ENCODE assay signal across 1 cellular context in the genomic region with DNA sequence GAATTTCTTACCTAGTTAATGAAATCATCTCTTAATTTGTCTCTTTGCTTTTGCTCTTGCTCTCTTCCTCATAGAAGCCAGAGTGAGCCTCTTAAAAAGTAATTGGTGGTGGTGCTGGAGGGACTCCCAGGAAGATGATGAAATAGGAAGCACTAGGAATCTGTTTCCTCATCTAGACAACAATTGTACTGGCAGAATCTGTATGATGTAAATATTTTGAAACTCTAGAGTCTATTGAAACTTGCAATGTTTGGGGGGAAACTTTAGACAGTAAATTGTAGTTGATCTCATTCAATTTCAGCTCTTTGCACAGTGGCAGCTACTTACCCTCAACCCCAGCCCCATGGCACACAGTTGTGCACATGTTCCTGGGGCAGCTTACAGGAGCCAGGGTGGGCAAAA.
TF ChIP-seq lines count a peak whose summit lies in the region.

No MANE protein-coding gene starts in this region.

TF ChIP-seq in HepG2, 621 proteins besides CTCF, POLR2A, EP300 and RAD21 (continued from another document):
- TF ChIP-seq KDM5B (CRISPR knock-in tag; IDR thresholded peaks at IDR 0.05; ENCODE audit: borderline replicate concordance) (no peak), ZNF230 (CRISPR knock-in tag; IDR thresholded peaks at IDR 0.05) (no peak), KDM2A (CRISPR knock-in tag; IDR thresholded peaks at IDR 0.05; ENCODE audit: borderline replicate concordance, low read depth) (no peak), FLYWCH1 (CRISPR knock-in tag; IDR thresholded peaks at IDR 0.05) (no peak), BRCA1 (CRISPR knock-in tag; IDR thresholded peaks at IDR 0.05) (no peak), CEBPG (CRISPR knock-in tag; IDR thresholded peaks at IDR 0.05) (peak; percentile 57), CEBPB (IDR thresholded peaks at IDR 0.05; ENCODE audit: borderline replicate concordance, low read depth, low read length) (peak; percentile 51; the same call in 1 of the 2 replicates), GFI1 (CRISPR knock-in tag; IDR thresholded peaks at IDR 0.05; ENCODE audit: borderline replicate concordance) (no peak), SOX6 (IDR thresholded peaks at IDR 0.05) (no peak), SOX6 (CRISPR knock-in tag; IDR thresholded peaks at IDR 0.05) (peak; percentile 40; the same call in 1 of the 2 replicates), MTA3 (CRISPR knock-in tag; IDR thresholded peaks at IDR 0.05) (no peak), GABPA (IDR thresholded peaks at IDR 0.05; ENCODE audit: low read depth, low read length) (no peak), GABPA (CRISPR knock-in tag; IDR thresholded peaks at IDR 0.05; ENCODE audit: low read depth) (peak; percentile 23; the same call in 1 of the 2 replicates)
- TF ChIP-seq, protein P1, sequence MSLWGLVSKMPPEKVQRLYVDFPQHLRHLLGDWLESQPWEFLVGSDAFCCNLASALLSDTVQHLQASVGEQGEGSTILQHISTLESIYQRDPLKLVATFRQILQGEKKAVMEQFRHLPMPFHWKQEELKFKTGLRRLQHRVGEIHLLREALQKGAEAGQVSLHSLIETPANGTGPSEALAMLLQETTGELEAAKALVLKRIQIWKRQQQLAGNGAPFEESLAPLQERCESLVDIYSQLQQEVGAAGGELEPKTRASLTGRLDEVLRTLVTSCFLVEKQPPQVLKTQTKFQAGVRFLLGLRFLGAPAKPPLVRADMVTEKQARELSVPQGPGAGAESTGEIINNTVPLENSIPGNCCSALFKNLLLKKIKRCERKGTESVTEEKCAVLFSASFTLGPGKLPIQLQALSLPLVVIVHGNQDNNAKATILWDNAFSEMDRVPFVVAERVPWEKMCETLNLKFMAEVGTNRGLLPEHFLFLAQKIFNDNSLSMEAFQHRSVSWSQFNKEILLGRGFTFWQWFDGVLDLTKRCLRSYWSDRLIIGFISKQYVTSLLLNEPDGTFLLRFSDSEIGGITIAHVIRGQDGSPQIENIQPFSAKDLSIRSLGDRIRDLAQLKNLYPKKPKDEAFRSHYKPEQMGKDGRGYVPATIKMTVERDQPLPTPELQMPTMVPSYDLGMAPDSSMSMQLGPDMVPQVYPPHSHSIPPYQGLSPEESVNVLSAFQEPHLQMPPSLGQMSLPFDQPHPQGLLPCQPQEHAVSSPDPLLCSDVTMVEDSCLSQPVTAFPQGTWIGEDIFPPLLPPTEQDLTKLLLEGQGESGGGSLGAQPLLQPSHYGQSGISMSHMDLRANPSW (CRISPR knock-in tag; IDR thresholded peaks at IDR 0.05; ENCODE audit: borderline replicate concordance), result no peak
- TF ChIP-seq, protein P2, sequence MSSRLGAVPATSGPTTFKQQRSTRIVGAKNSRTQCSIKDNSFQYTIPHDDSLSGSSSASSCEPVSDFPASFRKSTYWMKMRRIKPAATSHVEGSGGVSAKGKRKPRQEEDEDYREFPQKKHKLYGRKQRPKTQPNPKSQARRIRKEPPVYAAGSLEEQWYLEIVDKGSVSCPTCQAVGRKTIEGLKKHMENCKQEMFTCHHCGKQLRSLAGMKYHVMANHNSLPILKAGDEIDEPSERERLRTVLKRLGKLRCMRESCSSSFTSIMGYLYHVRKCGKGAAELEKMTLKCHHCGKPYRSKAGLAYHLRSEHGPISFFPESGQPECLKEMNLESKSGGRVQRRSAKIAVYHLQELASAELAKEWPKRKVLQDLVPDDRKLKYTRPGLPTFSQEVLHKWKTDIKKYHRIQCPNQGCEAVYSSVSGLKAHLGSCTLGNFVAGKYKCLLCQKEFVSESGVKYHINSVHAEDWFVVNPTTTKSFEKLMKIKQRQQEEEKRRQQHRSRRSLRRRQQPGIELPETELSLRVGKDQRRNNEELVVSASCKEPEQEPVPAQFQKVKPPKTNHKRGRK (CRISPR knock-in tag; IDR thresholded peaks at IDR 0.05), result no peak
- TF ChIP-seq, protein P3, sequence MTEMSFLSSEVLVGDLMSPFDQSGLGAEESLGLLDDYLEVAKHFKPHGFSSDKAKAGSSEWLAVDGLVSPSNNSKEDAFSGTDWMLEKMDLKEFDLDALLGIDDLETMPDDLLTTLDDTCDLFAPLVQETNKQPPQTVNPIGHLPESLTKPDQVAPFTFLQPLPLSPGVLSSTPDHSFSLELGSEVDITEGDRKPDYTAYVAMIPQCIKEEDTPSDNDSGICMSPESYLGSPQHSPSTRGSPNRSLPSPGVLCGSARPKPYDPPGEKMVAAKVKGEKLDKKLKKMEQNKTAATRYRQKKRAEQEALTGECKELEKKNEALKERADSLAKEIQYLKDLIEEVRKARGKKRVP (CRISPR knock-in tag; IDR thresholded peaks at IDR 0.05), result peak in 1 of 2 experiments; percentile 90; a peak in 2 of 4 replicates
